In the genomic region with DNA sequence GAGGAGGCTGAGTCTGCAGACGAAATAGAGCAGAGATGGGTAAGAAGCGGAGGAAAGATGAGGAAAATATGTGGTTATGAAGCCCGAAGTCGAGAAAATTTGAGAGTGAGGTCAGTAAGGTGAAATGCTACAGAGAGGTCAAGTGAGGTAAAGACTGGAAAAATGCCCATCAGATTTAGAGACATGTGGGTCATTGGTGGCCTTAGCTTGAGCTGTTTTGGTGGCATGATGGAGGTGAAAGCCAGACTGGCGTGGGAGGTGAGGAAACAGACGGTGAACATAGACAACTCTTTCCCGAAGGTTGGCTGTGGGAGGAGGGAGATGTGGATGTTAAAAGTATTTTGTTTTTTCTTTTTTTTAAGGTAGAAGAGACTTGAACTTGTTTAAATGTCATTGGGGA, we compare ENCODE assay signal across 19 cellular contexts. TPM values are rescaled to one million over a fixed set of nuclear protein-coding genes. Genes with fewer than 3 reads are reported as not detected.
A peak's percentile ranks its signal among the peaks of the same experiment; 100 is the strongest.
DNase-seq lines count a peak whose midpoint lies in the region; ATAC-seq and TF ChIP-seq lines count a peak whose summit lies in the region.
"Had no signal": no experiment of that assay in that cellular context is flagged by ENCODE, and none has a peak within 500 bp of the region (broad histone marks: within the 10 kb centered on the region; RNA-seq: fewer than 3 reads in every experiment).

No MANE protein-coding gene starts in this region.

- H3K36me3 ChIP-seq in IMR-90 (ENCODE audit: control insufficient read depth, insufficient read depth, low read length) (no peaks in the 10 kb centered on the region), ascending aorta (no peaks in the 10 kb centered on the region), esophagus muscularis mucosa (no peaks in the 10 kb centered on the region), spleen (peaks cover 0 to 8% (median 0%) of the 10 kb centered on the region in 6 donors), mesenchymal stem cell (ENCODE audit: control insufficient read depth in 1 of 2, insufficient read depth in 2 of 2, low read depth in 1 of 2, low read length in 2 of 2) (no peaks in the 10 kb centered on the region)

- TF ChIP-seq RAD21 in IMR-90 (IDR thresholded peaks at IDR 0.05; ENCODE audit: low read length): no peak

- no peak overlapping the region for H2AK9ac ChIP-seq in IMR-90 (replicated peaks; ENCODE audit: low read depth, low read length, poor library complexity)

- no peak for DNase-seq in IMR-90
- DNase-seq in ascending aorta (ENCODE audit: low spot score in 2 of 2): no peak
- DNase-seq in esophagus muscularis mucosa (ENCODE audit: extremely low spot score): no peak
- DNase-seq in spleen: no peak
- DNase-seq in NCI-H1105 (lab: John Stamatoyannopoulos, UW): no peak
- DNase-seq in mesenchymal stem cell: no peak
- no peak for DNase-seq in ecto neural progenitor cell (ENCODE audit: low spot score)
- DNase-seq: ACHN; AML-193; GM23248; HCEC 1CT; NCI-H1092; NCI-H1694; NCI-H524 treated with DMSO at 0.1 percent for 48 hours; NK-92 treated with Interleukin-12 subunit alpha and Interleukin-12 subunit beta, amount 100 ng/mL, for 24 hours; OCI-M1; RPMI8226; SJCRH30 had no signal

- peaks cover 24% of the 10 kb centered on the region for H3K4me1 ChIP-seq in IMR-90 (ENCODE audit: control insufficient read depth, insufficient read depth, low read length)
- H3K4me1 ChIP-seq in ascending aorta: peaks cover 2 to 38% of the 10 kb centered on the region in 2 donors
- peaks cover 58 to 76% (median 70%) of the 10 kb centered on the region in 4 donors for H3K4me1 ChIP-seq in esophagus muscularis mucosa
- H3K4me1 ChIP-seq in spleen: peaks cover 14 to 83% (median 60%) of the 10 kb centered on the region in 6 donors
- H3K4me1 ChIP-seq in mesenchymal stem cell (ENCODE audit: control insufficient read depth, insufficient read depth, low read depth, low read length): peaks cover 16% of the 10 kb centered on the region
- H3K4me1 ChIP-seq: SJCRH30 had no signal

- POLR2A ChIA-PET in IMR-90 (lab: Charles Lee; ENCODE audit: unreplicated experiment): no interaction called here

- H2AFZ ChIP-seq in IMR-90 (replicated peaks; ENCODE audit: low read length, poor library complexity): no peak overlapping the region
- H2AFZ ChIP-seq in mesenchymal stem cell (ENCODE audit: low read depth, low read length): no peak overlapping the region
- H2AFZ ChIP-seq: GM23248 had no signal

- H3K9ac ChIP-seq in IMR-90 (ENCODE audit: low read depth, low read length) (no peak overlapping the region), mesenchymal stem cell (ENCODE audit: low read length) (no peak overlapping the region)
- H3K9ac ChIP-seq: GM23248, KMS-11 had no signal

- no peak overlapping the region; the same call in 1 of the 2 replicates for H2BK20ac ChIP-seq in IMR-90 (ENCODE audit: low read depth, low read length)

- H3K23ac ChIP-seq in IMR-90 (ENCODE audit: low read depth, low read length) (no peak overlapping the region), mesenchymal stem cell (ENCODE audit: low read length in 2 of 2) (no peak overlapping the region)

- H2BK120ac ChIP-seq in IMR-90 (ENCODE audit: low read depth, low read length): no peak overlapping the region
- H2BK120ac ChIP-seq in mesenchymal stem cell (ENCODE audit: low read depth, low read length): no peak overlapping the region

- H3K4ac ChIP-seq in IMR-90 (ENCODE audit: low read depth, low read length) (no peak overlapping the region), mesenchymal stem cell (ENCODE audit: low read depth in 1 of 2, low read length in 2 of 2) (no peak overlapping the region)

- TF ChIP-seq POLR2A in IMR-90 (IDR thresholded peaks at IDR 0.05; ENCODE audit: low read depth, low read length) (no peak), esophagus muscularis mucosa (IDR thresholded peaks at IDR 0.05; ENCODE audit: low read depth) (no peak), spleen (IDR thresholded peaks at IDR 0.05) (no peak)

- H2BK15ac ChIP-seq in IMR-90 (ENCODE audit: low read depth, low read length) (no peak overlapping the region), mesenchymal stem cell (ENCODE audit: low read depth, poor library complexity, severe bottlenecking) (no peak overlapping the region)

- H4K20me1 ChIP-seq in IMR-90 (ENCODE audit: insufficient read depth, low read length): peaks cover 53% of the 10 kb centered on the region

- no peak for TF ChIP-seq EP300 in esophagus muscularis mucosa (IDR thresholded peaks at IDR 0.05)

- no peak overlapping the region for H4K91ac ChIP-seq in IMR-90 (ENCODE audit: insufficient read depth, low read depth, low read length)
- no peak overlapping the region for H4K91ac ChIP-seq in mesenchymal stem cell (ENCODE audit: low read length)

- H3K14ac ChIP-seq in IMR-90 (replicated peaks; ENCODE audit: low read depth, low read length): no peak overlapping the region
- H3K14ac ChIP-seq in mesenchymal stem cell (ENCODE audit: low read length in 2 of 2): no peak overlapping the region

- dilution Hi-C loops in IMR-90 (cut with HindIII; ENCODE audit: low sequenced_read_pairs, unreplicated experiment): no loop called here

- no peak overlapping the region for H3K56ac ChIP-seq in IMR-90 (ENCODE audit: extremely low read depth, insufficient read depth, low read length)

- BruUV-seq in IMR-90 (replicated peaks; lab: Mats Ljungman, UMichigan): no TSS peak

- 96 to 100% methylated on average over 3 to 6 of the region's 7 CpGs for WGBS in IMR-90 (ENCODE audit: extremely low coverage in 2 of 2, insufficient read length in 1 of 2), 2 experiments
- 86% methylated on average over 7 of the region's 7 CpGs for WGBS in esophagus muscularis mucosa
- 71 to 85% (median 82%) methylated on average over 7 of the region's 7 CpGs for WGBS in spleen, 5 donors
- WGBS in mesenchymal stem cell: 96% methylated on average over 7 of the region's 7 CpGs

- H3K4me3 ChIP-seq in IMR-90 (ENCODE audit: insufficient read depth, low read depth, low read length) (no peak overlapping the region), ascending aorta (no peak overlapping the region), esophagus muscularis mucosa (no peak overlapping the region), spleen (no peak overlapping the region), mesenchymal stem cell (ENCODE audit: insufficient read depth in 1 of 2, low read depth in 1 of 2, low read length in 2 of 2) (no peak overlapping the region)
- H3K4me3 ChIP-seq: GM23248, SJCRH30 had no signal

- peak overlapping the region; percentile 47; the same call in 1 of the 2 replicates for H3K18ac ChIP-seq in IMR-90 (ENCODE audit: low read depth, low read length)
- no peak overlapping the region for H3K18ac ChIP-seq in mesenchymal stem cell (ENCODE audit: low read depth in 1 of 2, low read length in 2 of 2)

- H3K79me1 ChIP-seq in IMR-90 (ENCODE audit: low read depth in 1 of 2, low read length in 2 of 2) (peaks cover 45 to 73% of the 10 kb centered on the region in 2 experiments), mesenchymal stem cell (replicated peaks; ENCODE audit: low read length, poor library complexity, severe bottlenecking) (peaks cover 15% of the 10 kb centered on the region)

- TF ChIP-seq CTCF in IMR-90 (conservative IDR thresholded peaks at IDR 0.05; ENCODE audit: low read depth, low read length) (no peak), ascending aorta (IDR thresholded peaks at IDR 0.05) (no peak), esophagus muscularis mucosa (IDR thresholded peaks at IDR 0.05) (no peak), spleen (IDR thresholded peaks at IDR 0.05 in 8 of 11, conservative IDR thresholded peaks at IDR 0.05 in 3 of 11) (no peak)

- no peaks in the 10 kb centered on the region for H3K27me3 ChIP-seq in IMR-90 (ENCODE audit: control insufficient read depth, insufficient read depth, low read length)
- no peaks in the 10 kb centered on the region for H3K27me3 ChIP-seq in ascending aorta
- H3K27me3 ChIP-seq in esophagus muscularis mucosa: no peaks in the 10 kb centered on the region
- no peaks in the 10 kb centered on the region for H3K27me3 ChIP-seq in spleen (replicated peaks in 1 of 7)
- no peaks in the 10 kb centered on the region for H3K27me3 ChIP-seq in mesenchymal stem cell (ENCODE audit: control insufficient read depth in 1 of 2, insufficient read depth in 1 of 2, low read length in 2 of 2)
- H3K27me3 ChIP-seq: SJCRH30 had no signal

- in situ Hi-C loops in IMR-90 (cut with MboI; ENCODE audit: low sequenced_read_pairs): no loop called here

- peak overlapping the region in 1 of 2 experiments; percentile 42 for H2BK12ac ChIP-seq in mesenchymal stem cell (ENCODE audit: low read length in 2 of 2)

- peak overlapping the region; percentile 48; the same call in 1 of the 2 replicates for H2AK5ac ChIP-seq in IMR-90 (ENCODE audit: low read depth, low read length)
- no peak overlapping the region for H2AK5ac ChIP-seq in mesenchymal stem cell (ENCODE audit: low read length, severe bottlenecking)

- CTCF ChIA-PET in IMR-90 (lab: Yijun Ruan, JAX): interaction anchor here (0.8 kb wide), 1 partner anchor 273 kb away, joined by 3 read pairs; no protein-coding TSS in a partner anchor

- H2BK5ac ChIP-seq in IMR-90 (ENCODE audit: low read depth, low read length, poor library complexity, severe bottlenecking): peak overlapping the region; percentile 28
- no peak overlapping the region for H2BK5ac ChIP-seq in mesenchymal stem cell (ENCODE audit: low read depth, low read length, poor library complexity, severe bottlenecking)

- peaks cover 31% of the 10 kb centered on the region for H3K9me1 ChIP-seq in IMR-90 (ENCODE audit: insufficient read depth, low read length)

- H4K8ac ChIP-seq in IMR-90 (ENCODE audit: low read depth in 2 of 2, low read length in 2 of 2): no peak overlapping the region
- H4K8ac ChIP-seq in mesenchymal stem cell (ENCODE audit: low read length): no peak overlapping the region

- H3K4me2 ChIP-seq in IMR-90 (ENCODE audit: low read depth, low read length): no peak overlapping the region
- H3K4me2 ChIP-seq in mesenchymal stem cell (ENCODE audit: low read length, poor library complexity, severe bottlenecking): no peak overlapping the region
- H3K4me2 ChIP-seq: KMS-11 had no signal

- H3K9me3 ChIP-seq in IMR-90 (ENCODE audit: control insufficient read depth, insufficient read depth, low read length) (no peaks in the 10 kb centered on the region), ascending aorta (no peaks in the 10 kb centered on the region), esophagus muscularis mucosa (no peaks in the 10 kb centered on the region), spleen (no peaks in the 10 kb centered on the region), mesenchymal stem cell (ENCODE audit: control insufficient read depth, low read length) (no peaks in the 10 kb centered on the region)

- ATAC-seq in IMR-90 (ENCODE audit: low read depth): no peak

- H3K27ac ChIP-seq in IMR-90 (ENCODE audit: insufficient read depth, low read length): no peak overlapping the region
- peak overlapping the region; percentile 67 to 82 for H3K27ac ChIP-seq in ascending aorta
- H3K27ac ChIP-seq in esophagus muscularis mucosa (replicated peaks in 1 of 4): peak overlapping the region in 3 of 4 donors; percentile 6 to 76 (median 72)
- peak overlapping the region in 6 of 8 donors; percentile 3 to 81 (median 54) for H3K27ac ChIP-seq in spleen
- H3K27ac ChIP-seq in mesenchymal stem cell (ENCODE audit: low read length, poor library complexity, severe bottlenecking): no peak overlapping the region
- H3K27ac ChIP-seq: GM23248, KMS-11, SJCRH30 had no signal

- intact Hi-C loops in IMR-90 (cut with micrococcal nuclease) (no loop called here), ascending aorta (cut with DNase I) (no loop called here), esophagus muscularis mucosa (cut with DNase I) (no loop called here), spleen (cut with DNase I; ENCODE audit: low total_unique reads) (no loop called here)

- no peak overlapping the region for H4K5ac ChIP-seq in IMR-90 (ENCODE audit: low read depth, low read length)

RNA-seq across cellular contexts. Expression of gene ARFGEF2, which starts 9.4 kb away (rescaled TPM):
- total RNA-seq in IMR-90 (2012; rRNA removed): 39.1 and 40.5 TPM in 2 replicates
- polyA plus RNA-seq in IMR-90 (2012; rRNA removed): 8.4 and 10.3 TPM in 2 replicates
- 3.0 and 4.6 TPM in 2 replicates for polyA plus RNA-seq in IMR-90 (2012; cell fraction: cytosol; rRNA removed)
- 6.2 and 20.1 TPM in 2 replicates for polyA plus RNA-seq in IMR-90 (2012; cell fraction: nucleus; rRNA removed; ENCODE audit: low replicate concordance)
- 7.9 TPM for total RNA-seq in ascending aorta
- 10 to 100 TPM; 33.6 to 45.2 (median 39.3) TPM for total RNA-seq in esophagus muscularis mucosa
- 10 to 100 TPM; 34.2 to 44.4 (median 41.2) TPM for total RNA-seq in spleen
- 10 to 100 TPM in 1 of 3 donors, 1 to 10 TPM in 2; 6.7 to 10.2 (median 7.7) TPM for polyA plus RNA-seq in spleen
- polyA plus RNA-seq in mesenchymal stem cell (2013, experiment 1 of 2): 13.5 TPM
- 13.8 TPM for polyA plus RNA-seq in mesenchymal stem cell (2013, experiment 2 of 2)

Comparison
In these comparisons a context has a peak if more than half of its experiments do, and no peak if none do; other contexts are left out.
1. H3K27ac ChIP-seq: peak in ascending aorta (2 of 2), esophagus muscularis mucosa (3 of 4) and spleen (6 of 8); none in IMR-90 (single experiment) and mesenchymal stem cell (single experiment).